Comparison of ENCODE assay signal across 17 cellular contexts in the genomic region with DNA sequence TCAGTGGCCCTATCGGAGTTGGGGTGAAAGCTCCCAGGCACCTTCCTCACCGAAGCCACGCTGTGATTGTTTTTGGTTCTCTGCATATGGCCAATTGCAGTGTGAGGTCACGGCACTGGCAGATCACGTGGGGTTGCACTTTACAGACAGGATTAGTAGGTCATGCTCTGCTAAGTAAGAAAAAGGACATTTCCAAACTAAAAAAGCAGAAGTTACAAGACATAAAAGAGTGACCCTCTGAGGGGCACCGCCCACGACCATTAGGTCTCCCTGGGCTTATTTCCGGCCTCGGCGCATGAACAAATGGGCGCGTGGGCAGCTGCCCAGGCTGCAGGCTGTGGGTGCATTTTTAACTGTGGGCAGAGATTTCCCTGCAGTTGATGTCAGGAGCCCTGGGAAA. TPM values are rescaled to one million over a fixed set of nuclear protein-coding genes. Genes with fewer than 3 reads are reported as not detected.
DNase-seq lines count a peak whose midpoint lies in the region; ATAC-seq lines count a peak whose summit lies in the region.
"Had no signal": no experiment of that assay in that cellular context is flagged by ENCODE, and none has a peak within 500 bp of the region (broad histone marks: within the 10 kb centered on the region; RNA-seq: fewer than 3 reads in every experiment).

No MANE protein-coding gene starts in this region.

- H3K9ac ChIP-seq in neuronal stem cell (ENCODE audit: low read depth, low read length, poor library complexity): no peak overlapping the region

- H2BK120ac ChIP-seq in neuronal stem cell (ENCODE audit: low read depth, low read length): no peak overlapping the region

- H3K4ac ChIP-seq in neuronal stem cell (ENCODE audit: low read length): no peak overlapping the region

- H2BK5ac ChIP-seq in neuronal stem cell (ENCODE audit: low read length): no peak overlapping the region

- H3K79me1 ChIP-seq in neuronal stem cell (ENCODE audit: low read depth, low read length): no peaks in the 10 kb centered on the region

- peaks cover 19% of the 10 kb centered on the region for H3K4me1 Mint-ChIP-seq in memory B cell

- no peaks in the 10 kb centered on the region for H3K9me3 ChIP-seq in neuronal stem cell (replicated peaks in 1 of 2; ENCODE audit: control insufficient read depth in 2 of 2, insufficient read depth in 1 of 2, low read depth in 1 of 2, low read length in 2 of 2)
- H3K9me3 ChIP-seq: ascending aorta, uterus had no signal

- H2AK5ac ChIP-seq in neuronal stem cell (ENCODE audit: low read depth, low read length): no peak overlapping the region

- no peak overlapping the region for H3K4me3 ChIP-seq in neuronal stem cell (ENCODE audit: low read length in 2 of 2)
- H3K4me3 ChIP-seq: ascending aorta, uterus had no signal

- peaks cover 15 to 35% of the 10 kb centered on the region in 2 donors for H3K4me1 ChIP-seq in neuronal stem cell (ENCODE audit: control insufficient read depth in 2 of 2, insufficient read depth in 1 of 2, low read depth in 1 of 2, low read length in 2 of 2)
- H3K4me1 ChIP-seq: ascending aorta, uterus had no signal

- ATAC-seq in GM19328 (IDR thresholded peaks at IDR 0.05; ENCODE audit: unreplicated experiment) (peak; percentile 75), memory B cell (ENCODE audit: low read depth) (peak; percentile 74)

- no peak overlapping the region for H2AFZ ChIP-seq in neuronal stem cell (ENCODE audit: low read length)

- no peak overlapping the region for H2BK12ac ChIP-seq in neuronal stem cell (ENCODE audit: low read length)

- H3K4me2 ChIP-seq in neuronal stem cell (ENCODE audit: insufficient read depth, low read length, poor library complexity, severe bottlenecking): no peak overlapping the region

- peaks cover 8% of the 10 kb centered on the region for H3K27me3 Mint-ChIP-seq in memory B cell
- H3K27me3 Mint-ChIP-seq: activated CD4-positive, alpha-beta T cell treated with anti-CD3 and anti-CD28 coated beads, Interleukin-2, amount 10 ng/mL, durations not matched to agents 7 days and 5 days had no signal

- H3K27ac ChIP-seq in neuronal stem cell (replicated peaks; ENCODE audit: low read length): no peak overlapping the region
- H3K27ac ChIP-seq: ascending aorta, uterus had no signal

- H4K8ac ChIP-seq in neuronal stem cell (ENCODE audit: low read depth, low read length): no peak overlapping the region

- H3K27me3 ChIP-seq in neuronal stem cell (ENCODE audit: control insufficient read depth in 3 of 3, insufficient read depth in 3 of 3, low read depth in 1 of 3, low read length in 3 of 3): no peaks in the 10 kb centered on the region
- H3K27me3 ChIP-seq: ascending aorta, uterus had no signal

- H3K18ac ChIP-seq in neuronal stem cell (ENCODE audit: low read length): no peak overlapping the region

- H3K9me3 Mint-ChIP-seq in memory B cell: no peaks in the 10 kb centered on the region
- H3K9me3 Mint-ChIP-seq: activated CD4-positive, alpha-beta T cell treated with anti-CD3 and anti-CD28 coated beads, Interleukin-2, amount 10 ng/mL, durations not matched to agents 7 days and 5 days had no signal

- H2BK15ac ChIP-seq in neuronal stem cell (ENCODE audit: low read length): no peak overlapping the region

- H3K36me3 Mint-ChIP-seq in memory B cell: no peaks in the 10 kb centered on the region

- no peak overlapping the region for H4K91ac ChIP-seq in neuronal stem cell (ENCODE audit: low read depth, low read length, poor library complexity)

- whole genome bisulfite sequencing in neuronal stem cell (ENCODE audit: extremely low coverage in 2 of 2, insufficient read length in 2 of 2, insufficient replicate concordance in 1 of 2), 2 donors: no CpG with 5 or more reads among the region's 12 CpGs

- DNase-seq in CD1c-positive myeloid dendritic cell (ENCODE audit: extremely low spot score) (peak; percentile 68), NAMALWA (ENCODE audit: low spot score) (peak; percentile 78), memory B cell (ENCODE audit: low spot score in 2 of 2) (no peak), OCI-M2 (lab: John Stamatoyannopoulos, UW; ENCODE audit: unreplicated experiment) (no peak), neuronal stem cell (ENCODE audit: low spot score) (no peak), NCI-H345 (lab: John Stamatoyannopoulos, UW) (no peak)
- no peak for DNase-seq in stimulated activated CD4-positive, alpha-beta T cell treated with anti-CD3 and anti-CD28 coated beads, Interleukin-1b, Interleukin-23, amount 100 ng/mL, for 48 hours
- DNase-seq: activated CD4-positive, alpha-beta T cell treated with anti-CD3 and anti-CD28 coated beads, Interleukin-2, amount 10 ng/mL, durations not matched to agents 7 days and 5 days; DMS 273 treated with DMSO at 0.1 percent for 48 hours; H7; NCI-H1105 treated with DMSO at 0.1 percent for 48 hours; NCI-H226; posterior cingulate gyrus; stimulated activated CD8-positive, alpha-beta memory T cell treated with anti-CD3 and anti-CD28 coated beads, Interleukin-4, amount 100 ng/mL, for 48 hours; uterus had no signal

- no peak overlapping the region for H3K14ac ChIP-seq in neuronal stem cell (ENCODE audit: low read length)

- no peak overlapping the region for H3K23ac ChIP-seq in neuronal stem cell (ENCODE audit: low read depth, low read length, poor library complexity)

- peak overlapping the region; percentile 73 for H3K27ac Mint-ChIP-seq in memory B cell
- H3K27ac Mint-ChIP-seq: activated CD4-positive, alpha-beta T cell treated with anti-CD3 and anti-CD28 coated beads, Interleukin-2, amount 10 ng/mL, durations not matched to agents 7 days and 5 days had no signal

- H3K36me3 ChIP-seq in neuronal stem cell (replicated peaks in 1 of 2; ENCODE audit: control insufficient read depth in 2 of 2, insufficient read depth in 2 of 2, low read length in 2 of 2): no peaks in the 10 kb centered on the region
- H3K36me3 ChIP-seq: ascending aorta, uterus had no signal

- H3K4me3 Mint-ChIP-seq in memory B cell: peak overlapping the region; percentile 62
- H3K4me3 Mint-ChIP-seq: activated CD4-positive, alpha-beta T cell treated with anti-CD3 and anti-CD28 coated beads, Interleukin-2, amount 10 ng/mL, durations not matched to agents 7 days and 5 days had no signal

RNA-seq across cellular contexts. Expression of gene CAPN9, which starts 2.0 kb away (rescaled TPM):
- polyA plus RNA-seq in neuronal stem cell (2013, experiment 1 of 2): 0.15 TPM
- 0.26 TPM for polyA plus RNA-seq in neuronal stem cell (2013, experiment 2 of 2)

RNA-seq across cellular contexts. Expression of gene AGT, which starts 35.2 kb away (rescaled TPM):
- 0.20 TPM for polyA plus RNA-seq in neuronal stem cell (2013, experiment 1 of 2)
- polyA plus RNA-seq in neuronal stem cell (2013, experiment 2 of 2): 0.22 TPM

Comparison
In these comparisons a context has a peak if more than half of its experiments do, and no peak if none do; other contexts are left out.
1. DNase-seq: peak in CD1c-positive myeloid dendritic cell (single experiment) and NAMALWA (single experiment); none in memory B cell (0 of 2), OCI-M2 (single experiment), neuronal stem cell (single experiment), NCI-H345 (single experiment) and stimulated activated CD4-positive, alpha-beta T cell treated with anti-CD3 and anti-CD28 coated beads, Interleukin-1b, Interleukin-23, amount 100 ng/mL, for 48 hours (single experiment).